ENCODE assay signal across 1 cellular context in the genomic region with DNA sequence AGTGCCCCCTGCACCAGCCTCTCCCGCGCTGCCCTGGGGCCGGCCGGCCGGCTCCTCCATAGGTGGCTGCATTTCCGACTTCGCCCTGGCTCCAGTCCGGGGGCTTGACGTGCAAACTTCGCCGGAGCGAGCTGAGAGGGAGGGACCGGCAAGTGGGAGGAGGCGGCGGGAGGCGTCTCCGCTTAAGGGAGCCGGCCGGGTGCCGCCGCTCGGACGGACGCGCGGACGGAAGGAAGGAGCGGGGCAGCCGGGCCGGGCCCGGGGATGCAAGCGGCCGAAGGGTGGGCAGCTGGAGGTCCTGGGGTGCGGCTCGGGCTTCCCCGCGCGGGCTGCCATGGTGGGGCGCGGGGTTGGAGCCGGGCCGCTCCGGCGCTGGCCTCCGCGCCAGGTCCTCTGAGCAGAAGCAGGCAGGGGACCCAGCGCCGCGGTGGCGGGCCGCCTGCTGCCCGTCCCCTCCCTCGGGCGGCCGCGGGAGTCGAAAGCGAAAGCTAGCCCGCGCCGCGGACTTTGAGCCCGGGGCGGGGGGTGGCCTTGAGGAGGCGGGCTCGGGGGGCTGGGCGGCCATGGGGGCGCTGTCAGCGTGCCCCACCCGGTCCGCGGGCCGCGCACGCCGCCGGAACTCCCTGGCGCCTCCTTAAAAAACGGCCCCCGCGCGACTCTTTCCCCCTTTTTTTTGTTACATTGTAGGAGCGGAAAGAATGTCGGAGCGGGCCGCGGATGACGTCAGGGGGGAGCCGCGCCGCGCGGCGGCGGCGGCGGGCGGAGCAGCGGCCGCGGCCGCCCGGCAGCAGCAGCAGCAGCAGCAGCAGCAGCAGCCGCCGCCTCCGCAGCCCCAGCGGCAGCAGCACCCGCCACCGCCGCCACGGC.
TF ChIP-seq lines count a peak whose summit lies in the region.

A gene (minus strand): TSS at position 483 of the 867 bp plus-strand sequence.

TF ChIP-seq in HepG2, 621 proteins besides CTCF, POLR2A, EP300 and RAD21 (continued from another document and continues in another):
- TF ChIP-seq, protein P1, sequence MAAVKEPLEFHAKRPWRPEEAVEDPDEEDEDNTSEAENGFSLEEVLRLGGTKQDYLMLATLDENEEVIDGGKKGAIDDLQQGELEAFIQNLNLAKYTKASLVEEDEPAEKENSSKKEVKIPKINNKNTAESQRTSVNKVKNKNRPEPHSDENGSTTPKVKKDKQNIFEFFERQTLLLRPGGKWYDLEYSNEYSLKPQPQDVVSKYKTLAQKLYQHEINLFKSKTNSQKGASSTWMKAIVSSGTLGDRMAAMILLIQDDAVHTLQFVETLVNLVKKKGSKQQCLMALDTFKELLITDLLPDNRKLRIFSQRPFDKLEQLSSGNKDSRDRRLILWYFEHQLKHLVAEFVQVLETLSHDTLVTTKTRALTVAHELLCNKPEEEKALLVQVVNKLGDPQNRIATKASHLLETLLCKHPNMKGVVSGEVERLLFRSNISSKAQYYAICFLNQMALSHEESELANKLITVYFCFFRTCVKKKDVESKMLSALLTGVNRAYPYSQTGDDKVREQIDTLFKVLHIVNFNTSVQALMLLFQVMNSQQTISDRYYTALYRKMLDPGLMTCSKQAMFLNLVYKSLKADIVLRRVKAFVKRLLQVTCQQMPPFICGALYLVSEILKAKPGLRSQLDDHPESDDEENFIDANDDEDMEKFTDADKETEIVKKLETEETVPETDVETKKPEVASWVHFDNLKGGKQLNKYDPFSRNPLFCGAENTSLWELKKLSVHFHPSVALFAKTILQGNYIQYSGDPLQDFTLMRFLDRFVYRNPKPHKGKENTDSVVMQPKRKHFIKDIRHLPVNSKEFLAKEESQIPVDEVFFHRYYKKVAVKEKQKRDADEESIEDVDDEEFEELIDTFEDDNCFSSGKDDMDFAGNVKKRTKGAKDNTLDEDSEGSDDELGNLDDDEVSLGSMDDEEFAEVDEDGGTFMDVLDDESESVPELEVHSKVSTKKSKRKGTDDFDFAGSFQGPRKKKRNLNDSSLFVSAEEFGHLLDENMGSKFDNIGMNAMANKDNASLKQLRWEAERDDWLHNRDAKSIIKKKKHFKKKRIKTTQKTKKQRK (IDR thresholded peaks at IDR 0.05; ENCODE audit: low read length) = no peak
- TF ChIP-seq MED1 (CRISPR knock-in tag; IDR thresholded peaks at IDR 0.05) = no peak
- no peak for TF ChIP-seq TCF7 (IDR thresholded peaks at IDR 0.05; ENCODE audit: low read depth)
- TF ChIP-seq ADNP (CRISPR knock-in tag; IDR thresholded peaks at IDR 0.05) = no peak
- TF ChIP-seq, protein P2, sequence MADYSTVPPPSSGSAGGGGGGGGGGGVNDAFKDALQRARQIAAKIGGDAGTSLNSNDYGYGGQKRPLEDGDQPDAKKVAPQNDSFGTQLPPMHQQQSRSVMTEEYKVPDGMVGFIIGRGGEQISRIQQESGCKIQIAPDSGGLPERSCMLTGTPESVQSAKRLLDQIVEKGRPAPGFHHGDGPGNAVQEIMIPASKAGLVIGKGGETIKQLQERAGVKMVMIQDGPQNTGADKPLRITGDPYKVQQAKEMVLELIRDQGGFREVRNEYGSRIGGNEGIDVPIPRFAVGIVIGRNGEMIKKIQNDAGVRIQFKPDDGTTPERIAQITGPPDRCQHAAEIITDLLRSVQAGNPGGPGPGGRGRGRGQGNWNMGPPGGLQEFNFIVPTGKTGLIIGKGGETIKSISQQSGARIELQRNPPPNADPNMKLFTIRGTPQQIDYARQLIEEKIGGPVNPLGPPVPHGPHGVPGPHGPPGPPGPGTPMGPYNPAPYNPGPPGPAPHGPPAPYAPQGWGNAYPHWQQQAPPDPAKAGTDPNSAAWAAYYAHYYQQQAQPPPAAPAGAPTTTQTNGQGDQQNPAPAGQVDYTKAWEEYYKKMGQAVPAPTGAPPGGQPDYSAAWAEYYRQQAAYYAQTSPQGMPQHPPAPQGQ (CRISPR knock-in tag; IDR thresholded peaks at IDR 0.05; ENCODE audit: borderline replicate concordance) = no peak
- no peak for TF ChIP-seq SETDB1 (CRISPR knock-in tag; IDR thresholded peaks at IDR 0.05; ENCODE audit: borderline replicate concordance)
- TF ChIP-seq ZNF205 (CRISPR knock-in tag; IDR thresholded peaks at IDR 0.05) = no peak
- TF ChIP-seq, protein P3, sequence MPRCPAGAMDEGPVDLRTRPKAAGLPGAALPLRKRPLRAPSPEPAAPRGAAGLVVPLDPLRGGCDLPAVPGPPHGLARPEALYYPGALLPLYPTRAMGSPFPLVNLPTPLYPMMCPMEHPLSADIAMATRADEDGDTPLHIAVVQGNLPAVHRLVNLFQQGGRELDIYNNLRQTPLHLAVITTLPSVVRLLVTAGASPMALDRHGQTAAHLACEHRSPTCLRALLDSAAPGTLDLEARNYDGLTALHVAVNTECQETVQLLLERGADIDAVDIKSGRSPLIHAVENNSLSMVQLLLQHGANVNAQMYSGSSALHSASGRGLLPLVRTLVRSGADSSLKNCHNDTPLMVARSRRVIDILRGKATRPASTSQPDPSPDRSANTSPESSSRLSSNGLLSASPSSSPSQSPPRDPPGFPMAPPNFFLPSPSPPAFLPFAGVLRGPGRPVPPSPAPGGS (CRISPR knock-in tag; IDR thresholded peaks at IDR 0.05) = no peak
- TF ChIP-seq ZNF207 (IDR thresholded peaks at IDR 0.05; ENCODE audit: borderline replicate concordance) = no peak
- TF ChIP-seq ZNF629 (CRISPR knock-in tag; conservative IDR thresholded peaks at IDR 0.05) = no peak
- no peak for TF ChIP-seq TCF12 (IDR thresholded peaks at IDR 0.05)
- TF ChIP-seq TCF12 (CRISPR knock-in tag; IDR thresholded peaks at IDR 0.05) = no peak
- no peak for TF ChIP-seq KLF6 (CRISPR knock-in tag; IDR thresholded peaks at IDR 0.05)
- no peak for TF ChIP-seq SALL2 (CRISPR knock-in tag; IDR thresholded peaks at IDR 0.05)
- TF ChIP-seq PLRG1 (conservative IDR thresholded peaks at IDR 0.05) = no peak
- no peak; the same call in 1 of the 2 replicates for TF ChIP-seq ZMYM3 (CRISPR knock-in tag; IDR thresholded peaks at IDR 0.05)
- no peak; the same call in 1 of the 2 replicates for TF ChIP-seq ZNF143 (CRISPR knock-in tag; IDR thresholded peaks at IDR 0.05)
- TF ChIP-seq, protein P4, sequence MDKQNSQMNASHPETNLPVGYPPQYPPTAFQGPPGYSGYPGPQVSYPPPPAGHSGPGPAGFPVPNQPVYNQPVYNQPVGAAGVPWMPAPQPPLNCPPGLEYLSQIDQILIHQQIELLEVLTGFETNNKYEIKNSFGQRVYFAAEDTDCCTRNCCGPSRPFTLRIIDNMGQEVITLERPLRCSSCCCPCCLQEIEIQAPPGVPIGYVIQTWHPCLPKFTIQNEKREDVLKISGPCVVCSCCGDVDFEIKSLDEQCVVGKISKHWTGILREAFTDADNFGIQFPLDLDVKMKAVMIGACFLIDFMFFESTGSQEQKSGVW (CRISPR knock-in tag; IDR thresholded peaks at IDR 0.05; ENCODE audit: borderline replicate concordance) = no peak
- TF ChIP-seq, protein P5, sequence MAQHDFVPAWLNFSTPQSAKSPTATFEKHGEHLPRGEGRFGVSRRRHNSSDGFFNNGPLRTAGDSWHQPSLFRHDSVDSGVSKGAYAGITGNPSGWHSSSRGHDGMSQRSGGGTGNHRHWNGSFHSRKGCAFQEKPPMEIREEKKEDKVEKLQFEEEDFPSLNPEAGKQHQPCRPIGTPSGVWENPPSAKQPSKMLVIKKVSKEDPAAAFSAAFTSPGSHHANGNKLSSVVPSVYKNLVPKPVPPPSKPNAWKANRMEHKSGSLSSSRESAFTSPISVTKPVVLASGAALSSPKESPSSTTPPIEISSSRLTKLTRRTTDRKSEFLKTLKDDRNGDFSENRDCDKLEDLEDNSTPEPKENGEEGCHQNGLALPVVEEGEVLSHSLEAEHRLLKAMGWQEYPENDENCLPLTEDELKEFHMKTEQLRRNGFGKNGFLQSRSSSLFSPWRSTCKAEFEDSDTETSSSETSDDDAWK (CRISPR knock-in tag; IDR thresholded peaks at IDR 0.05) = no peak
- no peak for TF ChIP-seq TBX3 (IDR thresholded peaks at IDR 0.05; ENCODE audit: borderline replicate concordance)
- TF ChIP-seq ZNF446 (CRISPR knock-in tag; IDR thresholded peaks at IDR 0.05) = no peak
- TF ChIP-seq ZNF589 (CRISPR knock-in tag; conservative IDR thresholded peaks at IDR 0.05) = no peak
- no peak for TF ChIP-seq NKX3-1 (CRISPR knock-in tag; IDR thresholded peaks at IDR 0.05)
- TF ChIP-seq, protein P6, sequence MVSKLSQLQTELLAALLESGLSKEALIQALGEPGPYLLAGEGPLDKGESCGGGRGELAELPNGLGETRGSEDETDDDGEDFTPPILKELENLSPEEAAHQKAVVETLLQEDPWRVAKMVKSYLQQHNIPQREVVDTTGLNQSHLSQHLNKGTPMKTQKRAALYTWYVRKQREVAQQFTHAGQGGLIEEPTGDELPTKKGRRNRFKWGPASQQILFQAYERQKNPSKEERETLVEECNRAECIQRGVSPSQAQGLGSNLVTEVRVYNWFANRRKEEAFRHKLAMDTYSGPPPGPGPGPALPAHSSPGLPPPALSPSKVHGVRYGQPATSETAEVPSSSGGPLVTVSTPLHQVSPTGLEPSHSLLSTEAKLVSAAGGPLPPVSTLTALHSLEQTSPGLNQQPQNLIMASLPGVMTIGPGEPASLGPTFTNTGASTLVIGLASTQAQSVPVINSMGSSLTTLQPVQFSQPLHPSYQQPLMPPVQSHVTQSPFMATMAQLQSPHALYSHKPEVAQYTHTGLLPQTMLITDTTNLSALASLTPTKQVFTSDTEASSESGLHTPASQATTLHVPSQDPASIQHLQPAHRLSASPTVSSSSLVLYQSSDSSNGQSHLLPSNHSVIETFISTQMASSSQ (IDR thresholded peaks at IDR 0.05; ENCODE audit: low read depth) = no peak
- TF ChIP-seq, protein P6 (CRISPR knock-in tag; IDR thresholded peaks at IDR 0.05; ENCODE audit: borderline replicate concordance) = peak; percentile 48; the same call in 1 of the 2 replicates
- TF ChIP-seq MYNN (CRISPR knock-in tag; IDR thresholded peaks at IDR 0.05; ENCODE audit: low read depth) = no peak
- TF ChIP-seq, protein P7, sequence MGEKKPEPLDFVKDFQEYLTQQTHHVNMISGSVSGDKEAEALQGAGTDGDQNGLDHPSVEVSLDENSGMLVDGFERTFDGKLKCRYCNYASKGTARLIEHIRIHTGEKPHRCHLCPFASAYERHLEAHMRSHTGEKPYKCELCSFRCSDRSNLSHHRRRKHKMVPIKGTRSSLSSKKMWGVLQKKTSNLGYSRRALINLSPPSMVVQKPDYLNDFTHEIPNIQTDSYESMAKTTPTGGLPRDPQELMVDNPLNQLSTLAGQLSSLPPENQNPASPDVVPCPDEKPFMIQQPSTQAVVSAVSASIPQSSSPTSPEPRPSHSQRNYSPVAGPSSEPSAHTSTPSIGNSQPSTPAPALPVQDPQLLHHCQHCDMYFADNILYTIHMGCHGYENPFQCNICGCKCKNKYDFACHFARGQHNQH (CRISPR knock-in tag; IDR thresholded peaks at IDR 0.05) = peak; percentile 18; the same call in 1 of the 2 replicates
- TF ChIP-seq SMYD3 (CRISPR knock-in tag; IDR thresholded peaks at IDR 0.05) = no peak
- TF ChIP-seq, protein P8, sequence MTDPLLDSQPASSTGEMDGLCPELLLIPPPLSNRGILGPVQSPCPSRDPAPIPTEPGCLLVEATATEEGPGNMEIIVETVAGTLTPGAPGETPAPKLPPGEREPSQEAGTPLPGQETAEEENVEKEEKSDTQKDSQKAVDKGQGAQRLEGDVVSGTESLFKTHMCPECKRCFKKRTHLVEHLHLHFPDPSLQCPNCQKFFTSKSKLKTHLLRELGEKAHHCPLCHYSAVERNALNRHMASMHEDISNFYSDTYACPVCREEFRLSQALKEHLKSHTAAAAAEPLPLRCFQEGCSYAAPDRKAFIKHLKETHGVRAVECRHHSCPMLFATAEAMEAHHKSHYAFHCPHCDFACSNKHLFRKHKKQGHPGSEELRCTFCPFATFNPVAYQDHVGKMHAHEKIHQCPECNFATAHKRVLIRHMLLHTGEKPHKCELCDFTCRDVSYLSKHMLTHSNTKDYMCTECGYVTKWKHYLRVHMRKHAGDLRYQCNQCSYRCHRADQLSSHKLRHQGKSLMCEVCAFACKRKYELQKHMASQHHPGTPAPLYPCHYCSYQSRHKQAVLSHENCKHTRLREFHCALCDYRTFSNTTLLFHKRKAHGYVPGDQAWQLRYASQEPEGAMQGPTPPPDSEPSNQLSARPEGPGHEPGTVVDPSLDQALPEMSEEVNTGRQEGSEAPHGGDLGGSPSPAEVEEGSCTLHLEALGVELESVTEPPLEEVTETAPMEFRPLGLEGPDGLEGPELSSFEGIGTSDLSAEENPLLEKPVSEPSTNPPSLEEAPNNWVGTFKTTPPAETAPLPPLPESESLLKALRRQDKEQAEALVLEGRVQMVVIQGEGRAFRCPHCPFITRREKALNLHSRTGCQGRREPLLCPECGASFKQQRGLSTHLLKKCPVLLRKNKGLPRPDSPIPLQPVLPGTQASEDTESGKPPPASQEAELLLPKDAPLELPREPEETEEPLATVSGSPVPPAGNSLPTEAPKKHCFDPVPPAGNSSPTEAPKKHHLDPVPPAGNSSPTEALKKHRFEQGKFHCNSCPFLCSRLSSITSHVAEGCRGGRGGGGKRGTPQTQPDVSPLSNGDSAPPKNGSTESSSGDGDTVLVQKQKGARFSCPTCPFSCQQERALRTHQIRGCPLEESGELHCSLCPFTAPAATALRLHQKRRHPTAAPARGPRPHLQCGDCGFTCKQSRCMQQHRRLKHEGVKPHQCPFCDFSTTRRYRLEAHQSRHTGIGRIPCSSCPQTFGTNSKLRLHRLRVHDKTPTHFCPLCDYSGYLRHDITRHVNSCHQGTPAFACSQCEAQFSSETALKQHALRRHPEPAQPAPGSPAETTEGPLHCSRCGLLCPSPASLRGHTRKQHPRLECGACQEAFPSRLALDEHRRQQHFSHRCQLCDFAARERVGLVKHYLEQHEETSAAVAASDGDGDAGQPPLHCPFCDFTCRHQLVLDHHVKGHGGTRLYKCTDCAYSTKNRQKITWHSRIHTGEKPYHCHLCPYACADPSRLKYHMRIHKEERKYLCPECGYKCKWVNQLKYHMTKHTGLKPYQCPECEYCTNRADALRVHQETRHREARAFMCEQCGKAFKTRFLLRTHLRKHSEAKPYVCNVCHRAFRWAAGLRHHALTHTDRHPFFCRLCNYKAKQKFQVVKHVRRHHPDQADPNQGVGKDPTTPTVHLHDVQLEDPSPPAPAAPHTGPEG (CRISPR knock-in tag; IDR thresholded peaks at IDR 0.05) = 0 out of 2 replicates have a peak, but pooled peaks have one; percentile 55
- no peak for TF ChIP-seq FLYWCH1 (CRISPR knock-in tag; IDR thresholded peaks at IDR 0.05)
- TF ChIP-seq ZNF883 (CRISPR knock-in tag; IDR thresholded peaks at IDR 0.05; ENCODE audit: not compliant biosample characterization) = peak; percentile 25
